ENCODE assay signal across 18 cellular contexts in the genomic region with DNA sequence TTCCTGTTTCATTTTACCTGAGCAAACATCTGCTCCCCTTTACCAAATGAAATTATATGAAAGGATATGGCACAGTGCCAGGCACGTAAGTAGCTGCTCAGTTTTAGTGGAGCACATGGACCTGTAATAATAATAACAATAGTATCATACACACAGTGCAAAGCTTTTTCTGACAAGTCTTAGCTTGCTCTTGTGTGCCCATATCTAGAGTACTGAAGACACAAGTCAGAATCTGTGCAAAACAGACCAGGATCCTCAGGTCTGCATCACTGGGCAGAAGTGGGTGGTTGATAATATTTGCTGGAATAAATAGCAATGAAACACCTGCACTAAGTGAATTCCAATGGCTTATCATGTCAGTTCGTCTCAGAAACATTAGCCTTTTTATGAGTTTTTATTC.
DNase-seq lines count a peak whose midpoint lies in the region; ATAC-seq, FAIRE-seq and TF ChIP-seq lines count a peak whose summit lies in the region.
"Had no signal": no experiment of that assay in that cellular context is flagged by ENCODE, and none has a peak within 500 bp of the region (broad histone marks: within the 10 kb centered on the region; RNA-seq: fewer than 3 reads in every experiment).

No MANE protein-coding gene starts in this region.

- no peak for TF ChIP-seq RAD21 in A549 (conservative IDR thresholded peaks at IDR 0.05 in 1 of 2, IDR thresholded peaks at IDR 0.05 in 1 of 2)
- TF ChIP-seq RAD21 in HCT116 (IDR thresholded peaks at IDR 0.05; ENCODE audit: low read depth) = no peak

- TF ChIP-seq CTCF in A549 (IDR thresholded peaks at IDR 0.05) = no peak
- TF ChIP-seq CTCF in HCT116 (IDR thresholded peaks at IDR 0.05 in 2 of 3, conservative IDR thresholded peaks at IDR 0.05 in 1 of 3; ENCODE audit: borderline replicate concordance in 1 of 3, insufficient read depth in 1 of 3, low read depth in 2 of 3, low read length in 2 of 3) = no peak
- no peak for TF ChIP-seq CTCF in mammary epithelial cell (conservative IDR thresholded peaks at IDR 0.05 in 1 of 2, IDR thresholded peaks at IDR 0.05 in 1 of 2; ENCODE audit: extremely low read depth in 1 of 2, insufficient read depth in 1 of 2, low read depth in 1 of 2, low read length in 2 of 2)
- no peak for TF ChIP-seq CTCF in foreskin keratinocyte (conservative IDR thresholded peaks at IDR 0.05)

- intact Hi-C loops in HCT116 (cut with micrococcal nuclease) (no loop called here), mammary epithelial cell (cut with micrococcal nuclease) (no loop called here)

- H3K9me2 ChIP-seq in HCT116 (ENCODE audit: insufficient read depth) = no peaks in the 10 kb centered on the region

- TF ChIP-seq EP300 in A549 (IDR thresholded peaks at IDR 0.05) = no peak

- dilution Hi-C loops in mammary epithelial cell (cut with HindIII; ENCODE audit: low sequenced_read_pairs) = no loop called here

- DNase-seq in A549 (ENCODE audit: low read depth in 1 of 2, low spot score in 1 of 2) (no peak), HCT116 (ENCODE audit: low read depth, low spot score) (no peak), mammary epithelial cell (peak; percentile 69), foreskin keratinocyte (peak; percentile 66 to 77), epidermal melanocyte (ENCODE audit: insufficient read length, low spot score) (no peak), GF-D8 (lab: John Stamatoyannopoulos, UW) (no peak), SW480 (ENCODE audit: low spot score) (no peak)
- DNase-seq: AML-193; Caco-2; CD4-positive, alpha-beta T cell had no signal

- peak; percentile 36 for FAIRE-seq in A549 (lab: Jason Lieb, UNC)
- FAIRE-seq: A204.1, D721Med, G401.6, GM12892, GM18507, HepG2 had no signal

- 58% methylated on average over 2 of the region's 2 CpGs for WGBS in A549 (ENCODE audit: missing lambda C conversion rate)
- 41% methylated on average over 2 of the region's 2 CpGs for WGBS in mammary epithelial cell (ENCODE audit: low coverage, missing lambda C conversion rate)

- RAD21 ChIA-PET in HCT116 (lab: Charles Lee; ENCODE audit: low non-redundant PET in 1 of 2, low total read pairs in 2 of 2, uncharacterized antibody in 2 of 2, unreplicated experiment in 2 of 2) = no interaction called here

- H2AFZ ChIP-seq in HCT116 (ENCODE audit: low read depth, low read length, poor library complexity, severe bottlenecking) (no peak overlapping the region), mammary epithelial cell (ENCODE audit: low read depth, low read length) (no peak overlapping the region)
- H2AFZ ChIP-seq: GM23338 had no signal

- no peaks in the 10 kb centered on the region for H3K36me3 ChIP-seq in HCT116 (ENCODE audit: control insufficient read depth in 1 of 2, insufficient read depth in 2 of 2, low read length in 2 of 2)
- no peaks in the 10 kb centered on the region for H3K36me3 ChIP-seq in mammary epithelial cell (ENCODE audit: insufficient read depth, low read length)

- BruUV-seq in HCT116 (replicated peaks; lab: Mats Ljungman, UMichigan) = no TSS peak
- BruUV-seq in mammary epithelial cell (replicated peaks; lab: Mats Ljungman, UMichigan) = no TSS peak

- H4K20me1 ChIP-seq in HCT116 (ENCODE audit: insufficient read depth) = no peaks in the 10 kb centered on the region
- H4K20me1 ChIP-seq in mammary epithelial cell (ENCODE audit: insufficient read depth, low read length) = no peaks in the 10 kb centered on the region

- no peaks in the 10 kb centered on the region for H3K9me3 ChIP-seq in A549
- no peaks in the 10 kb centered on the region for H3K9me3 ChIP-seq in HCT116 (ENCODE audit: control insufficient read depth in 1 of 2, insufficient read depth in 1 of 2, low read depth in 1 of 2, low read length in 2 of 2)
- no peaks in the 10 kb centered on the region for H3K9me3 ChIP-seq in mammary epithelial cell (replicated peaks; ENCODE audit: insufficient read depth, low read length)
- H3K9me3 ChIP-seq: Caco-2 had no signal

- no peaks in the 10 kb centered on the region for H3K27me3 ChIP-seq in HCT116 (ENCODE audit: insufficient read depth, low read length)
- H3K27me3 ChIP-seq in mammary epithelial cell (ENCODE audit: insufficient read depth, low read length) = no peaks in the 10 kb centered on the region
- no peaks in the 10 kb centered on the region for H3K27me3 ChIP-seq in foreskin keratinocyte

- no peak overlapping the region for H3K4me2 ChIP-seq in A549
- H3K4me2 ChIP-seq in HCT116 (ENCODE audit: low read length) = peak overlapping the region; percentile 50; the same call in 1 of the 2 replicates
- peak overlapping the region; percentile 18 for H3K4me2 ChIP-seq in mammary epithelial cell (ENCODE audit: insufficient read depth, low read depth, low read length)
- H3K4me2 ChIP-seq: GM23338 had no signal

- H3K9ac ChIP-seq in HCT116 (ENCODE audit: low read length) = no peak overlapping the region
- H3K9ac ChIP-seq in mammary epithelial cell (ENCODE audit: insufficient read depth, low read length) = no peak overlapping the region

- ATAC-seq in A549 (no peak), HCT116 (no peak), foreskin keratinocyte (peak; percentile 46)
- ATAC-seq: GM23338, HepG2 had no signal

- TF ChIP-seq POLR2A in A549 (IDR thresholded peaks at IDR 0.05; ENCODE audit: low read length) (no peak), HCT116 (IDR thresholded peaks at IDR 0.05; ENCODE audit: borderline replicate concordance, extremely low read depth, insufficient read depth, insufficient read length) (no peak)

- POLR2A ChIA-PET in A549 (lab: Yijun Ruan, JAX) = no interaction called here
- POLR2A ChIA-PET in HCT116 (lab: Charles Lee) = no interaction called here

- H3K4me1 ChIP-seq in A549 (peaks cover 12% of the 10 kb centered on the region; the same call in 2 of the 3 replicates), HCT116 (ENCODE audit: control insufficient read depth in 1 of 2, insufficient read depth in 2 of 2, low read length in 2 of 2) (peaks cover 15 to 33% of the 10 kb centered on the region in 2 experiments), mammary epithelial cell (ENCODE audit: insufficient read depth, low read length) (peaks cover 31% of the 10 kb centered on the region), foreskin keratinocyte (peaks cover 32% of the 10 kb centered on the region)

- CTCF ChIA-PET in A549 (lab: Yijun Ruan, JAX) (interaction anchor here (0.5 kb wide), 1 partner anchor 1240 kb away, joined by 3 read pairs; no protein-coding TSS in a partner anchor), HCT116 (lab: Charles Lee) (no interaction called here), mammary epithelial cell (lab: Charles Lee; ENCODE audit: low non-redundant PET) (interaction anchor here (0.6 kb wide), 1 partner anchor 339 kb away, joined by 6 read pairs; no protein-coding TSS in a partner anchor)

- H3K27ac ChIP-seq in A549 (no peak overlapping the region), HCT116 (ENCODE audit: low read depth, low read length) (no peak overlapping the region), mammary epithelial cell (ENCODE audit: insufficient read depth, low read depth, low read length) (no peak overlapping the region), foreskin keratinocyte (no peak overlapping the region)
- H3K27ac ChIP-seq: C4-2B had no signal

- in situ Hi-C loops in mammary epithelial cell (cut with MboI; ENCODE audit: low sequenced_read_pairs in 2 of 2) = no loop called here

- H3K4me3 ChIP-seq in A549 = no peak overlapping the region
- H3K4me3 ChIP-seq in HCT116 (replicated peaks in 1 of 2; ENCODE audit: low read depth in 1 of 2, low read length in 2 of 2) = no peak overlapping the region
- no peak overlapping the region for H3K4me3 ChIP-seq in mammary epithelial cell (replicated peaks in 1 of 3; ENCODE audit: insufficient read depth in 1 of 3, low read depth in 2 of 3, low read length in 3 of 3)
- H3K4me3 ChIP-seq: GM23338 had no signal

- H3K79me2 ChIP-seq in HCT116 (ENCODE audit: insufficient read depth, low read length) (no peaks in the 10 kb centered on the region), mammary epithelial cell (ENCODE audit: insufficient read depth, low read length) (no peaks in the 10 kb centered on the region)

TF ChIP-seq in A549, 52 proteins besides CTCF, POLR2A, EP300 and RAD21:
- TF ChIP-seq RARB (CRISPR knock-in tag; IDR thresholded peaks at IDR 0.05) = no peak
- TF ChIP-seq RCOR1 (IDR thresholded peaks at IDR 0.05; ENCODE audit: low read depth, low read length) = no peak
- no peak for TF ChIP-seq USF2 (IDR thresholded peaks at IDR 0.05)
- TF ChIP-seq POLR2AphosphoS2 (conservative IDR thresholded peaks at IDR 0.05; ENCODE audit: low read length) = no peak
- no peak for TF ChIP-seq NPAS2 (CRISPR knock-in tag; IDR thresholded peaks at IDR 0.05; ENCODE audit: borderline replicate concordance)
- no peak for TF ChIP-seq MYC (IDR thresholded peaks at IDR 0.05; ENCODE audit: borderline replicate concordance, low read length)
- no peak for TF ChIP-seq NFE2L2 (conservative IDR thresholded peaks at IDR 0.05; ENCODE audit: low read length)
- no peak for TF ChIP-seq CBX8 (IDR thresholded peaks at IDR 0.05)
- no peak for TF ChIP-seq HDAC2 (IDR thresholded peaks at IDR 0.05)
TF ChIP-seq in A549: peak in this region for 0.

TF ChIP-seq in HCT116, 20 proteins besides CTCF, POLR2A, EP300 and RAD21:
- TF ChIP-seq ZFX (IDR thresholded peaks at IDR 0.05) (no peak), FOSL1 (IDR thresholded peaks at IDR 0.05; ENCODE audit: low read depth) (no peak), EZH2 (IDR thresholded peaks at IDR 0.05) (no peak), CBX3 (IDR thresholded peaks at IDR 0.05; ENCODE audit: low read depth) (no peak)

Comparison
In these comparisons a context has a peak if more than half of its experiments do, and no peak if none do; other contexts are left out.
1. DNase-seq: peak in mammary epithelial cell (single experiment) and foreskin keratinocyte (2 of 2); none in A549 (0 of 2), HCT116 (single experiment), epidermal melanocyte (single experiment), GF-D8 (single experiment) and SW480 (single experiment).